In genomic region chr1:110630770-110631663, GRCh38 we compare ENCODE assay signal across 1 cellular context.
TF ChIP-seq lines count a peak whose summit lies in the region.

No MANE protein-coding gene starts in this region.

TF ChIP-seq in H1, 55 proteins besides CTCF, POLR2A, EP300 and RAD21 (continued from another document):
- TF ChIP-seq TAF1 (IDR thresholded peaks at IDR 0.05; ENCODE audit: low read depth, low read length) (no peak), MAX (IDR thresholded peaks at IDR 0.05) (peak; percentile 70)
